ENCODE assay signal across 7 cellular contexts in the genomic region with DNA sequence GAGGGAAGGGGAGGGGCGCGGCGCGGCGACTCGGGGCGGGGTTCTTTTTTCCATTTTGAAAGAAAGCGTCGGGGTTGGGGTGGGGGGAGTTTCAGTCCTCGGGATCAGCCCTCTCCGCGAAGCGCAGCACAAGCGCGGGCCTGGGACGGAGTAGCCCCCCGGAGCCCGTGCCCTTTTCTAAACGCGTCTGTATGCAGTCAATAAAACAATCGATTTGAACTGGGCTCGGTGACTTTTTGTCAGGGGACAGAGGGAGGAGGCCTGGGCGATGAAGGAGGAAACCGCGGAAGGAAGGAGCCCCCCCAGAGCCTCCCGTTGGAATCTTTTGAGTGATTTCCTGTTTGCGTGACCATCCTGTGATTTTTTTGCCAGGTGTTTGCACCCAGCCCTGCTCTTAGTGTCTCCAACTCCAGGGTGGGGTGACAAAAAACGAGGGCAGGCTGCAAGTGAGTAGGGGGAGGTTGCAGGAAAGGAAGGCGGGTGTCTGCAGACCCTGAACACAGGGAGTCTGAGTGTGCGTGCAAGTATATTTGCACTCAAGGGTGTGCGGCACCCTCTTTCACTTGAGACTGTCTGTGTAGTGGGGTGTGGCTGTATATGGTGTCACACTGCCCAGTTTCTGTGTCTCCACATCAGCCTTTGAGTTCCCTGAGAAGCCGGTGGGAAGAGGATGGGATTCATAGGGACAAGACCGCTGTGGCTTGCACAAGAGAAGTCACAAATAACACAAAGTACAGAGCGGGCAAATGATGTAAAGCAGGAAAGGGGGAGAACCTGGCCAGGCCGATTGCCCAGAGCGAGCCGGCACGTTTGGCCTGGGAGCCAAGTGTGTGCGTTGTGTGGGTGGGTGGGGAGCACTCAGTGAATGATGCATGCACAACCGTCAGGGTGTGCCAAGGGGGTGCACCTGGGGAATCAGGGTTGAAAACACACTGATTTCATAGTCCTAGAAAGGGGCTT. TPM values are rescaled to one million over a fixed set of nuclear protein-coding genes. Genes with fewer than 3 reads are reported as not detected.
A peak's percentile ranks its signal among the peaks of the same experiment; 100 is the strongest.
DNase-seq lines count a peak whose midpoint lies in the region; ATAC-seq and TF ChIP-seq lines count a peak whose summit lies in the region.

No MANE protein-coding gene starts in this region.

- peaks cover 53 to 78% of the 10 kb centered on the region in 2 donors for H3K27me3 Mint-ChIP-seq in T-cell

- no peaks in the 10 kb centered on the region for H3K9me3 Mint-ChIP-seq in T-cell
- no peaks in the 10 kb centered on the region for H3K9me3 Mint-ChIP-seq in stimulated activated effector memory CD8-positive, alpha-beta T cell treated with anti-CD3 and anti-CD28 coated beads, Interleukin-12 subunit alpha, Interleukin-12 subunit beta, amount 100 ng/mL, for 72 hours

- no peak overlapping the region for H3K27ac Mint-ChIP-seq in T-cell
- no peak overlapping the region for H3K27ac Mint-ChIP-seq in stimulated activated effector memory CD8-positive, alpha-beta T cell treated with anti-CD3 and anti-CD28 coated beads, Interleukin-12 subunit alpha, Interleukin-12 subunit beta, amount 100 ng/mL, for 72 hours

- POLR2A ChIA-PET in T-cell (lab: Charles Lee), result no interaction called here

- no peak for TF ChIP-seq CTCF in GM20000 (IDR thresholded peaks at IDR 0.05; ENCODE audit: extremely low read depth, missing control alignments)
- no peak for TF ChIP-seq CTCF in right atrium auricular region (IDR thresholded peaks at IDR 0.05)

- H3K36me3 Mint-ChIP-seq in T-cell, result no peaks in the 10 kb centered on the region
- H3K36me3 Mint-ChIP-seq in stimulated activated effector memory CD8-positive, alpha-beta T cell treated with anti-CD3 and anti-CD28 coated beads, Interleukin-12 subunit alpha, Interleukin-12 subunit beta, amount 100 ng/mL, for 72 hours, result peaks cover 7% of the 10 kb centered on the region

- peak overlapping the region; percentile 36 to 58 for H3K4me3 ChIP-seq in right atrium auricular region

- DNase-seq in GM20000 (ENCODE audit: low spot score) (peak; percentile 36), T-cell (no peak), right atrium auricular region (ENCODE audit: low spot score) (no peak), NCI-H1105 (lab: John Stamatoyannopoulos, UW) (no peak), NCI-H2081 treated with DMSO at 0.1 percent for 48 hours (lab: John Stamatoyannopoulos, UW) (no peak), cerebellar cortex (ENCODE audit: low spot score) (no peak)
- DNase-seq in stimulated activated effector memory CD8-positive, alpha-beta T cell treated with anti-CD3 and anti-CD28 coated beads, Interleukin-12 subunit alpha, Interleukin-12 subunit beta, amount 100 ng/mL, for 72 hours (ENCODE audit: low spot score in 2 of 2), result no peak

- peaks cover 22 to 31% (median 27%) of the 10 kb centered on the region in 3 donors for H3K4me1 Mint-ChIP-seq in T-cell
- H3K4me1 Mint-ChIP-seq in stimulated activated effector memory CD8-positive, alpha-beta T cell treated with anti-CD3 and anti-CD28 coated beads, Interleukin-12 subunit alpha, Interleukin-12 subunit beta, amount 100 ng/mL, for 72 hours, result peaks cover 25% of the 10 kb centered on the region

- H3K9me3 ChIP-seq in right atrium auricular region, result no peaks in the 10 kb centered on the region

- H3K4me3 Mint-ChIP-seq in T-cell, result peak overlapping the region; percentile 62 to 79 (median 69)
- H3K4me3 Mint-ChIP-seq in stimulated activated effector memory CD8-positive, alpha-beta T cell treated with anti-CD3 and anti-CD28 coated beads, Interleukin-12 subunit alpha, Interleukin-12 subunit beta, amount 100 ng/mL, for 72 hours, result peak overlapping the region; percentile 51

- CTCF ChIA-PET in T-cell (lab: Charles Lee), result no interaction called here

- no peaks in the 10 kb centered on the region for H3K27me3 ChIP-seq in right atrium auricular region

- no peaks in the 10 kb centered on the region for H3K36me3 ChIP-seq in right atrium auricular region

- ATAC-seq in T-cell (replicated peaks in 1 of 4), result no peak
- ATAC-seq in stimulated activated effector memory CD8-positive, alpha-beta T cell treated with anti-CD3 and anti-CD28 coated beads, Interleukin-12 subunit alpha, Interleukin-12 subunit beta, amount 100 ng/mL, for 72 hours, result no peak

- peaks cover 0 to 53% of the 10 kb centered on the region in 2 donors for H3K4me1 ChIP-seq in right atrium auricular region

- H3K27ac ChIP-seq in right atrium auricular region, result peak overlapping the region; percentile 80 to 88

RNA-seq across cellular contexts. Expression of a gene that starts 6.5 kb away (rescaled TPM):
- total RNA-seq in T-cell (under 1 TPM in 1 of 5 donors, not detected in 4; 0.06 TPM), right atrium auricular region (1 to 10 TPM in 1 of 2 donors, under 1 TPM in 1; 0.31 to 2.6 TPM)

RNA-seq across cellular contexts. Expression of a gene that starts 36.6 kb away (rescaled TPM):
- total RNA-seq in T-cell (under 1 TPM in 1 of 5 donors, not detected in 4; 0.12 TPM), right atrium auricular region (10 to 100 TPM; 51.9 to 59.9 TPM)

RNA-seq across cellular contexts. Expression of a gene that starts 54.5 kb away (rescaled TPM):
- total RNA-seq in T-cell (under 1 TPM in 3 of 5 donors, not detected in 2; 0.13 to 0.50 (median 0.37) TPM), right atrium auricular region (not detected)

Comparison
In these comparisons a context has a peak if more than half of its experiments do, and no peak if none do; other contexts are left out.
1. RNA of a gene that starts 36.6 kb away (total RNA-seq): 51.9 to 59.9 TPM in right atrium auricular region; 0.12 TPM in T-cell; every median in the first group is over 10 times any median in the second.